ENCODE assay signal across 16 cellular contexts in the genomic region with DNA sequence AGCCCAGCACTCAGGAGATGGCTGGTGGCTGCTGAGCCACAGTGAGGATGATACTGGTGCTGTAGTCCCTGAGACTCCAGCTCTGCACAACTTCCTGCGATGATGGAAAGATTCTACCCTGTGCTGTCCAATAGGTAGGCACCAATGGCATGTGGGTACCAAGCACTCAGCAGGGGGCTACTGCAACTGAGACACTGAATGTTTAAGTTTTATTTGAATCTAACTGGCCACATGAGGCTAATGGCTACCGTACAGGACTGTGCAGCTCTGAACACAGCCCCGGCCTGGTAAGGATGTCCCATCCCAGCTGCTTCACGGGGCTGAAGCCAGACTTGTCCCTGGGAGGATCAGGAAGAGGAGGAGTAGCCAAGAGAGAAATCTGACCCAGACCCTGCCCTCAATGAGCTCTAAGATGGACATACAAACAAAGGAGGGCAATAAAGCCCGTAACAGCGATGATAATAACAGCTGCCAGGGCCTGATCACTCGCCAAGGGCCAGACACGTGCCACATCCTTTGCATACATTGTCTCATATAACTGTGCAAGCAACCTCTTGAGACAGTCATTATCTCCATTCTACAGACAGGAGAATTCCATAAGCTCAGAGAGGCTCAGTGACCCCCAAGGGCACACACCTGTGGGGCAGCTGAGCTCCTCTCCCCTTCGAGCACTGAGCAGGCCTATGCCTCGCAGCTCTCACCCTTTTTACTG. TPM values are rescaled to one million over a fixed set of nuclear protein-coding genes. Genes with fewer than 3 reads are reported as not detected.
DNase-seq lines count a peak whose midpoint lies in the region; ATAC-seq and FAIRE-seq lines count a peak whose summit lies in the region.
"Had no signal": no experiment of that assay in that cellular context is flagged by ENCODE, and none has a peak within 500 bp of the region (broad histone marks: within the 10 kb centered on the region; RNA-seq: fewer than 3 reads in every experiment).

No MANE protein-coding gene starts in this region.

- H3K4me3 ChIP-seq in right cardiac atrium (ENCODE audit: low read length): no peak overlapping the region
- no peak overlapping the region for H3K4me3 ChIP-seq in small intestine (ENCODE audit: low read depth in 1 of 2, low read length in 2 of 2)

- peak; percentile 12 to 19 for DNase-seq in activated T-cell treated with anti-CD3 and anti-CD28 coated beads, Interleukin-2, amount 50 U/mL, for 48 hours
- no peak for DNase-seq in activated T-cell treated with anti-CD3 and anti-CD28 coated beads for 4 hours
- DNase-seq in NCI-H510A (lab: John Stamatoyannopoulos, UW): peak; percentile 68
- DNase-seq in right cardiac atrium: peak in 2 of 3 donors; percentile 39 to 55
- DNase-seq in small intestine: peak; percentile 48
- no peak for DNase-seq in HT-29 (ENCODE audit: low spot score)
- DNase-seq in central memory CD4-positive, alpha-beta T cell: no peak
- DNase-seq: activated naive CD8-positive, alpha-beta T cell treated with anti-CD3 and anti-CD28 coated beads, Interleukin-2, amount 10 ng/mL, durations not matched to agents 7 days and 5 days; KG1; mesenchymal stem cell; NCI-H2081; stimulated activated naive B cell treated with anti-CD40 and anti-IgM and Interleukin-4, amounts not matched to agents 10 μg/mL and 1 μg/mL and 100 μg/mL, for 72 hours; SW 1271 had no signal

- 80% methylated on average over 10 of the region's 10 CpGs for WGBS in right cardiac atrium
- 65 to 74% (median 66%) methylated on average over 10 of the region's 10 CpGs for WGBS in small intestine, 3 donors

- no peaks in the 10 kb centered on the region for H3K27me3 ChIP-seq in right cardiac atrium (ENCODE audit: control insufficient read depth, insufficient read depth)
- peaks cover 4 to 13% of the 10 kb centered on the region in 2 donors for H3K27me3 ChIP-seq in small intestine (ENCODE audit: control insufficient read depth in 2 of 2, insufficient read depth in 2 of 2, low read length in 2 of 2)

- H3K4me1 ChIP-seq in right cardiac atrium (ENCODE audit: control insufficient read depth, insufficient read depth, low read length) (no peaks in the 10 kb centered on the region), small intestine (ENCODE audit: control insufficient read depth in 2 of 2, insufficient read depth in 1 of 2, low read depth in 1 of 2, low read length in 1 of 2) (peaks cover 0 to 3% of the 10 kb centered on the region in 2 donors)

- H3K36me3 ChIP-seq in small intestine (ENCODE audit: control insufficient read depth in 2 of 2, insufficient read depth in 2 of 2, low read length in 2 of 2): no peaks in the 10 kb centered on the region

- no peak overlapping the region for H3K27ac ChIP-seq in right cardiac atrium (ENCODE audit: low read length)
- no peak overlapping the region for H3K27ac ChIP-seq in small intestine (ENCODE audit: low read depth in 1 of 2, low read length in 1 of 2)
- H3K27ac ChIP-seq: parathyroid adenoma had no signal

- no peak for FAIRE-seq in small intestine (lab: Jason Lieb, UNC)

- ATAC-seq in right cardiac atrium: no peak
- ATAC-seq in GM19324 (IDR thresholded peaks at IDR 0.05; ENCODE audit: low FRiP score, unreplicated experiment): no peak
- ATAC-seq: esophagus mucosa; stimulated activated naive B cell treated with anti-CD40 and anti-IgM and Interleukin-4, amounts not matched to agents 10 μg/mL and 1 μg/mL and 100 μg/mL, for 72 hours had no signal

- intact Hi-C loops in right cardiac atrium (cut with DNase I): no loop called here

- no peaks in the 10 kb centered on the region for H3K9me3 ChIP-seq in right cardiac atrium (ENCODE audit: control insufficient read depth, low read length)
- H3K9me3 ChIP-seq in small intestine (ENCODE audit: control insufficient read depth, low read depth): no peaks in the 10 kb centered on the region

RNA-seq across cellular contexts. Expression of a gene that starts 3.8 kb away (rescaled TPM):
- not detected for total RNA-seq in right cardiac atrium
- not detected for polyA plus RNA-seq in right cardiac atrium
- polyA plus RNA-seq in small intestine: 10 to 100 TPM; 15.0 to 33.5 (median 25.1) TPM
- total RNA-seq in HT-29 (2014; rRNA removed; shearing (Covaris generic)): 0.70 and 0.89 TPM in 2 replicates
- total RNA-seq: activated naive CD8-positive, alpha-beta T cell treated with anti-CD3 and anti-CD28 coated beads, Interleukin-2, amount 10 ng/mL, durations not matched to agents 7 days and 5 days had no signal

RNA-seq across cellular contexts. Expression of a gene that starts 26.2 kb away (rescaled TPM):
- 1 to 10 TPM; 2.7 to 4.1 (median 3.5) TPM for total RNA-seq in right cardiac atrium
- polyA plus RNA-seq in right cardiac atrium (2.6 TPM), small intestine (1 to 10 TPM in 1 of 3 donors, under 1 TPM in 1, not detected in 1; 0.27 to 2.9 TPM)
- not detected in 2 replicates for total RNA-seq in HT-29 (2014; rRNA removed; shearing (Covaris generic))

Comparison
In these comparisons a context has a peak if more than half of its experiments do, and no peak if none do; other contexts are left out.
1. DNase-seq: peak in activated T-cell treated with anti-CD3 and anti-CD28 coated beads, Interleukin-2, amount 50 U/mL, for 48 hours (2 of 2), NCI-H510A (single experiment), right cardiac atrium (2 of 3) and small intestine (single experiment); none in activated T-cell treated with anti-CD3 and anti-CD28 coated beads for 4 hours (single experiment), HT-29 (single experiment) and central memory CD4-positive, alpha-beta T cell (single experiment).